8 cellular contexts compared by ENCODE assay signal in genomic region chr7:92641921-92642511, GRCh38. TPM values are rescaled to one million over a fixed set of nuclear protein-coding genes. Genes with fewer than 3 reads are reported as not detected.
A peak's percentile ranks its signal among the peaks of the same experiment; 100 is the strongest.
DNase-seq lines count a peak whose midpoint lies in the region; ATAC-seq and TF ChIP-seq lines count a peak whose summit lies in the region.

No MANE protein-coding gene starts in this region.

- no peak for TF ChIP-seq CTCF in fibroblast of the aortic adventitia (IDR thresholded peaks at IDR 0.05; ENCODE audit: insufficient read depth, low read length)

- DNase-seq in AG08395 (ENCODE audit: low spot score) (peak; percentile 22), fibroblast of the aortic adventitia (ENCODE audit: low read depth) (peak; percentile 45), GF-D8 (lab: John Stamatoyannopoulos, UW) (no peak), NCI-H128 (lab: John Stamatoyannopoulos, UW; ENCODE audit: unreplicated experiment) (no peak)
- DNase-seq in activated CD4-positive, alpha-beta T cell treated with anti-CD3 and anti-CD28 coated beads, Interleukin-2, amount 50 U/mL, for 24 hours (ENCODE audit: low read depth in 1 of 2, low spot score in 1 of 2) = peak; percentile 28 to 47

- no peak overlapping the region for H3K4me3 ChIP-seq in fibroblast of the aortic adventitia (ENCODE audit: low read depth, low read length)

- ATAC-seq in GM19455 (IDR thresholded peaks at IDR 0.05; ENCODE audit: unreplicated experiment) = peak; percentile 85
- peak; percentile 80 for ATAC-seq in HG03460 (IDR thresholded peaks at IDR 0.05; ENCODE audit: unreplicated experiment)
- no peak for ATAC-seq in esophagus mucosa

RNA-seq across cellular contexts. Expression of gene FAM133B, which starts 51.8 kb away (rescaled TPM):
- 20.0 and 31.6 TPM in 2 replicates for total RNA-seq in fibroblast of the aortic adventitia (ENCODE audit: low replicate concordance)
- total RNA-seq in esophagus mucosa = 11.8 TPM

Comparison
In these comparisons a context has a peak if more than half of its experiments do, and no peak if none do; other contexts are left out.
1. DNase-seq: peak in AG08395 (single experiment), activated CD4-positive, alpha-beta T cell treated with anti-CD3 and anti-CD28 coated beads, Interleukin-2, amount 50 U/mL, for 24 hours (2 of 2) and fibroblast of the aortic adventitia (single experiment); none in GF-D8 (single experiment) and NCI-H128 (single experiment).